Comparison of ENCODE assay signal across 24 cellular contexts in the genomic region with DNA sequence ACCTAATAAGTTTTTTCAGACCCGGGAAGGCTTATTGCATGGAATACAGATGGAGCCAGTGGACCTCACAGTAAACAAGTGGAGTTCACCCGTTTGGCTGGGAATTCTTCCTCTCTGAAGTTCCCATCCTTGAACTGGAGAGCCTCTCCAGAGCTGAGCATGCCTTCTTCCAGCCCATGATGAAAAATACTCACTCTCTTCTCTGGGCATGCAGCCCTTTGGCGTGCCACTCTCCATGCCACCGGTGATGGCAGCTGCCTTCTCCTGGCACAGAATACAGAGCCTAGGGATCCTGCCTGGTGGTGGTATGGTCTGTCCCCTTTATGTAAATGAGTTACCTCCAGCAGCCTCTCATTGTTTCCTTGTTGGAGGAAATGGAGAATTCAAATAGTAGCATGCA.
"Had no signal": no experiment of that assay in that cellular context is flagged by ENCODE, and none has a peak within 500 bp of the region (broad histone marks: within the 10 kb centered on the region; RNA-seq: fewer than 3 reads in every experiment).

No MANE protein-coding gene starts in this region.

- H3K27ac ChIP-seq: epithelial cell of prostate, esophagus squamous epithelium, gastroesophageal sphincter, hepatocyte, parathyroid adenoma, psoas muscle, sigmoid colon, skin epidermis, suprapubic skin, tibial artery, upper lobe of right lung, vagina had no signal

- ATAC-seq: effector memory CD8-positive, alpha-beta T cell; gastroesophageal sphincter; left cardiac atrium; left ventricle myocardium superior; psoas muscle; stimulated activated naive CD8-positive, alpha-beta T cell treated with anti-CD3 and anti-CD28 coated beads, Interleukin-15, Interleukin-2, amounts not matched to agents 100 U/mL and 50 U/mL, for 24 hours; upper lobe of right lung had no signal

- H3K27me3 ChIP-seq: esophagus squamous epithelium, gastroesophageal sphincter, hepatocyte, sigmoid colon, suprapubic skin, tibial artery, upper lobe of right lung, vagina had no signal

- H3K4me1 ChIP-seq: esophagus squamous epithelium, gastroesophageal sphincter, psoas muscle, sigmoid colon, suprapubic skin, tibial artery, upper lobe of right lung, vagina had no signal

- H3K4me3 Mint-ChIP-seq: dendritic cell treated with granulocyte-macrophage colony-stimulating factor and Interleukin-4, amounts not matched to agents 40 ng/mL and 50 ng/mL, for 4 days; effector memory CD8-positive, alpha-beta T cell; nephron had no signal

- H3K27me3 Mint-ChIP-seq: dendritic cell treated with granulocyte-macrophage colony-stimulating factor and Interleukin-4, amounts not matched to agents 40 ng/mL and 50 ng/mL, for 4 days; effector memory CD8-positive, alpha-beta T cell had no signal

- H3K9me3 ChIP-seq: esophagus squamous epithelium, gastroesophageal sphincter, psoas muscle, sigmoid colon, suprapubic skin, tibial artery, upper lobe of right lung, vagina had no signal

- H3K4me3 ChIP-seq: esophagus squamous epithelium, gastroesophageal sphincter, hepatocyte, lung, psoas muscle, sigmoid colon, skin epidermis, suprapubic skin, tibial artery, upper lobe of right lung, vagina had no signal

- H3K9me3 Mint-ChIP-seq: dendritic cell treated with granulocyte-macrophage colony-stimulating factor and Interleukin-4, amounts not matched to agents 40 ng/mL and 50 ng/mL, for 4 days; effector memory CD8-positive, alpha-beta T cell; nephron had no signal

- H3K4me1 Mint-ChIP-seq: nephron had no signal

- DNase-seq: cerebellar nuclear complex; effector memory CD8-positive, alpha-beta T cell; esophagus squamous epithelium; foreskin fibroblast; kidney; left cardiac atrium; left ventricle myocardium superior; psoas muscle; sigmoid colon; stimulated activated CD4-positive, alpha-beta T cell treated with anti-CD3 and anti-CD28 coated beads, Interleukin-2, amount 100 ng/mL, for 24 hours; stimulated activated CD4-positive, alpha-beta T cell treated with anti-CD3 and anti-CD28 coated beads, Interleukin-4, amount 100 ng/mL, for 4 hours; stimulated activated naive CD8-positive, alpha-beta T cell treated with anti-CD3 and anti-CD28 coated beads, Interleukin-15, Interleukin-2, amounts not matched to agents 100 U/mL and 50 U/mL, for 24 hours; tibial artery; upper lobe of right lung had no signal

- H3K27ac Mint-ChIP-seq: effector memory CD8-positive, alpha-beta T cell; nephron had no signal

- H3K36me3 ChIP-seq: esophagus squamous epithelium, gastroesophageal sphincter, sigmoid colon, suprapubic skin, tibial artery, upper lobe of right lung, vagina had no signal
